13 cellular contexts compared by ENCODE assay signal in genomic region chr6:37442416-37443218, GRCh38. TPM values are rescaled to one million over a fixed set of nuclear protein-coding genes. Genes with fewer than 3 reads are reported as not detected.
DNase-seq lines count a peak whose midpoint lies in the region; ATAC-seq and TF ChIP-seq lines count a peak whose summit lies in the region.
"Had no signal": no experiment of that assay in that cellular context is flagged by ENCODE, and none has a peak within 500 bp of the region (broad histone marks: within the 10 kb centered on the region; RNA-seq: fewer than 3 reads in every experiment).

No MANE protein-coding gene starts in this region.

- H3K9me3 Mint-ChIP-seq in activated CD8-positive, alpha-beta memory T cell treated with anti-CD3 and anti-CD28 coated beads, Interleukin-2, amount 10 ng/mL, durations not matched to agents 7 days and 5 days (ENCODE audit: low read depth) = no peaks in the 10 kb centered on the region
- H3K9me3 Mint-ChIP-seq in activated naive CD8-positive, alpha-beta T cell treated with anti-CD3 and anti-CD28 coated beads, Interleukin-2, amount 10 ng/mL, durations not matched to agents 7 days and 5 days = no peaks in the 10 kb centered on the region
- H3K9me3 Mint-ChIP-seq: nephron progenitor cell had no signal

- ATAC-seq in activated CD8-positive, alpha-beta memory T cell treated with anti-CD3 and anti-CD28 coated beads, Interleukin-2, amount 10 ng/mL, durations not matched to agents 7 days and 5 days = peak; percentile 52
- no peak for ATAC-seq in activated naive CD8-positive, alpha-beta T cell treated with anti-CD3 and anti-CD28 coated beads, Interleukin-2, amount 10 ng/mL, durations not matched to agents 7 days and 5 days (ENCODE audit: low read depth)
- peak; percentile 75 to 94 (median 83) for ATAC-seq in right lobe of liver
- ATAC-seq in GM18505 (IDR thresholded peaks at IDR 0.05; ENCODE audit: unreplicated experiment) = no peak
- ATAC-seq: foreskin keratinocyte had no signal

- H3K9ac ChIP-seq in subcutaneous abdominal adipose tissue (ENCODE audit: low read length in 5 of 5) = peak overlapping the region; percentile 15 to 74 (median 42)

- H3K9me3 ChIP-seq in right lobe of liver (no peaks in the 10 kb centered on the region), subcutaneous abdominal adipose tissue (ENCODE audit: control insufficient read depth in 5 of 5, low read length in 5 of 5) (no peaks in the 10 kb centered on the region)

- peak overlapping the region; percentile 90 for H3K27ac Mint-ChIP-seq in activated CD8-positive, alpha-beta memory T cell treated with anti-CD3 and anti-CD28 coated beads, Interleukin-2, amount 10 ng/mL, durations not matched to agents 7 days and 5 days
- H3K27ac Mint-ChIP-seq in activated naive CD8-positive, alpha-beta T cell treated with anti-CD3 and anti-CD28 coated beads, Interleukin-2, amount 10 ng/mL, durations not matched to agents 7 days and 5 days = peak overlapping the region; percentile 88
- H3K27ac Mint-ChIP-seq: nephron progenitor cell had no signal

- DNase-seq in activated CD8-positive, alpha-beta memory T cell treated with anti-CD3 and anti-CD28 coated beads, Interleukin-2, amount 10 ng/mL, durations not matched to agents 7 days and 5 days = no peak
- no peak for DNase-seq in activated CD8-positive, alpha-beta memory T cell treated with anti-CD3 and anti-CD28 coated beads, Interleukin-2, amount 50 U/mL, for 4 hours
- no peak for DNase-seq in activated naive CD8-positive, alpha-beta T cell treated with anti-CD3 and anti-CD28 coated beads, Interleukin-2, amount 10 ng/mL, durations not matched to agents 7 days and 5 days
- DNase-seq in right lobe of liver (no peak), SKM-1 (lab: John Stamatoyannopoulos, UW; ENCODE audit: unreplicated experiment) (no peak)
- no peak for DNase-seq in stimulated activated CD4-positive, alpha-beta T cell treated with anti-CD3 and anti-CD28 coated beads, Interleukin-12 subunit alpha, Interleukin-12 subunit beta, amount 100 ng/mL, for 4 hours
- DNase-seq: foreskin keratinocyte, GOT3, NCI-H2081, nephron progenitor cell had no signal

- POLR2A ChIA-PET in activated naive CD8-positive, alpha-beta T cell treated with anti-CD3 and anti-CD28 coated beads, Interleukin-2, amount 10 ng/mL, durations not matched to agents 7 days and 5 days (lab: Charles Lee) = interaction anchor here (1.2 to 2.6 kb wide), 2 partner anchors 9 to 74 kb away, joined by 3 to 21 read pairs; partner anchors contain the start of gene CMTR1

- peaks cover 37% of the 10 kb centered on the region for H3K4me1 Mint-ChIP-seq in activated CD8-positive, alpha-beta memory T cell treated with anti-CD3 and anti-CD28 coated beads, Interleukin-2, amount 10 ng/mL, durations not matched to agents 7 days and 5 days
- peaks cover 23% of the 10 kb centered on the region for H3K4me1 Mint-ChIP-seq in activated naive CD8-positive, alpha-beta T cell treated with anti-CD3 and anti-CD28 coated beads, Interleukin-2, amount 10 ng/mL, durations not matched to agents 7 days and 5 days
- H3K4me1 Mint-ChIP-seq: nephron progenitor cell had no signal

- WGBS in right lobe of liver (ENCODE audit: insufficient coverage, low coverage, low lambda C conversion rate, missing lambda C conversion rate) = 8% methylated on average over 4 of the region's 4 CpGs

- H3K36me3 Mint-ChIP-seq in activated CD8-positive, alpha-beta memory T cell treated with anti-CD3 and anti-CD28 coated beads, Interleukin-2, amount 10 ng/mL, durations not matched to agents 7 days and 5 days = peaks cover 52% of the 10 kb centered on the region
- peaks cover 35% of the 10 kb centered on the region for H3K36me3 Mint-ChIP-seq in activated naive CD8-positive, alpha-beta T cell treated with anti-CD3 and anti-CD28 coated beads, Interleukin-2, amount 10 ng/mL, durations not matched to agents 7 days and 5 days

- H3K4me1 ChIP-seq in right lobe of liver (no peaks in the 10 kb centered on the region), subcutaneous abdominal adipose tissue (ENCODE audit: control insufficient read depth in 5 of 5, insufficient read depth in 5 of 5, low read length in 5 of 5) (peaks cover 0 to 17% (median 5%) of the 10 kb centered on the region in 5 donors)
- H3K4me1 ChIP-seq: foreskin keratinocyte had no signal

- CTCF ChIA-PET in activated CD8-positive, alpha-beta memory T cell treated with anti-CD3 and anti-CD28 coated beads, Interleukin-2, amount 10 ng/mL, durations not matched to agents 7 days and 5 days (lab: Charles Lee) = interaction anchor here (0.6 to 1.5 kb wide), 3 partner anchors 9 to 24 kb away, joined by 3 to 6 read pairs (median 3); partner anchors contain the start of gene CMTR1

- no peaks in the 10 kb centered on the region for H3K27me3 Mint-ChIP-seq in activated CD8-positive, alpha-beta memory T cell treated with anti-CD3 and anti-CD28 coated beads, Interleukin-2, amount 10 ng/mL, durations not matched to agents 7 days and 5 days
- no peaks in the 10 kb centered on the region for H3K27me3 Mint-ChIP-seq in activated naive CD8-positive, alpha-beta T cell treated with anti-CD3 and anti-CD28 coated beads, Interleukin-2, amount 10 ng/mL, durations not matched to agents 7 days and 5 days

- peaks cover 0 to 48% (median 11%) of the 10 kb centered on the region in 4 donors for H3K36me3 ChIP-seq in right lobe of liver
- peaks cover 41 to 76% (median 48%) of the 10 kb centered on the region in 5 donors for H3K36me3 ChIP-seq in subcutaneous abdominal adipose tissue (ENCODE audit: control insufficient read depth in 5 of 5, insufficient read depth in 5 of 5, low read length in 5 of 5)

- peak overlapping the region; percentile 20 to 68 (median 41) for H3K27ac ChIP-seq in right lobe of liver
- peak overlapping the region; percentile 54 for H3K27ac ChIP-seq in subcutaneous abdominal adipose tissue (ENCODE audit: low read depth, low read length)
- H3K27ac ChIP-seq: foreskin keratinocyte, HL-60 had no signal

- intact Hi-C loops in right lobe of liver (cut with DNase I) = no loop called here

- no peak for TF ChIP-seq CTCF in right lobe of liver (IDR thresholded peaks at IDR 0.05)

- H3K27me3 ChIP-seq in right lobe of liver = no peaks in the 10 kb centered on the region
- no peaks in the 10 kb centered on the region for H3K27me3 ChIP-seq in subcutaneous abdominal adipose tissue (ENCODE audit: control insufficient read depth in 5 of 5, insufficient read depth in 4 of 5, low read length in 5 of 5)
- H3K27me3 ChIP-seq: foreskin keratinocyte had no signal

- peak overlapping the region; percentile 75 for H3K4me3 Mint-ChIP-seq in activated CD8-positive, alpha-beta memory T cell treated with anti-CD3 and anti-CD28 coated beads, Interleukin-2, amount 10 ng/mL, durations not matched to agents 7 days and 5 days
- peak overlapping the region; percentile 84 for H3K4me3 Mint-ChIP-seq in activated naive CD8-positive, alpha-beta T cell treated with anti-CD3 and anti-CD28 coated beads, Interleukin-2, amount 10 ng/mL, durations not matched to agents 7 days and 5 days
- H3K4me3 Mint-ChIP-seq: nephron progenitor cell had no signal

- TF ChIP-seq POLR2A in right lobe of liver (IDR thresholded peaks at IDR 0.05) (no peak), GM18505 (IDR thresholded peaks at IDR 0.05; ENCODE audit: borderline replicate concordance, extremely low read depth, insufficient read depth, insufficient read length) (no peak)

- H3K4me3 ChIP-seq in right lobe of liver (peak overlapping the region in 2 of 3 donors; percentile 20 to 27), subcutaneous abdominal adipose tissue (ENCODE audit: low read depth in 1 of 5, low read length in 5 of 5) (peak overlapping the region in 4 of 5 donors; percentile 41 to 52 (median 45))

RNA-seq across cellular contexts. Expression of gene CMTR1, which starts 9.6 kb away (rescaled TPM):
- total RNA-seq in activated CD8-positive, alpha-beta memory T cell treated with anti-CD3 and anti-CD28 coated beads, Interleukin-2, amount 10 ng/mL, durations not matched to agents 7 days and 5 days = 100 to 1,000 TPM in 1 of 2 experiments, 10 to 100 TPM in 1; 83.9 to 120 TPM
- total RNA-seq in activated naive CD8-positive, alpha-beta T cell treated with anti-CD3 and anti-CD28 coated beads, Interleukin-2, amount 10 ng/mL, durations not matched to agents 7 days and 5 days = 10 to 100 TPM; 83.9 to 89.7 TPM
- total RNA-seq in right lobe of liver = 10 to 100 TPM; 15.6 to 22.3 (median 16.5) TPM

RNA-seq across cellular contexts. Expression of gene CCDC167, which starts 57.1 kb away (rescaled TPM):
- total RNA-seq in activated CD8-positive, alpha-beta memory T cell treated with anti-CD3 and anti-CD28 coated beads, Interleukin-2, amount 10 ng/mL, durations not matched to agents 7 days and 5 days = 10 to 100 TPM; 73.8 to 83.4 TPM
- total RNA-seq in activated naive CD8-positive, alpha-beta T cell treated with anti-CD3 and anti-CD28 coated beads, Interleukin-2, amount 10 ng/mL, durations not matched to agents 7 days and 5 days = 10 to 100 TPM; 48.5 to 54.2 TPM
- total RNA-seq in right lobe of liver = 100 to 1,000 TPM in 1 of 6 experiments, 10 to 100 TPM in 5; 16.5 to 103 (median 26.9) TPM

Comparison
In these comparisons a context has a peak if more than half of its experiments do, and no peak if none do; other contexts are left out.
1. ATAC-seq: peak in activated CD8-positive, alpha-beta memory T cell treated with anti-CD3 and anti-CD28 coated beads, Interleukin-2, amount 10 ng/mL, durations not matched to agents 7 days and 5 days (single experiment) and right lobe of liver (4 of 4); none in activated naive CD8-positive, alpha-beta T cell treated with anti-CD3 and anti-CD28 coated beads, Interleukin-2, amount 10 ng/mL, durations not matched to agents 7 days and 5 days (single experiment) and GM18505 (single experiment).